In the genomic region with DNA sequence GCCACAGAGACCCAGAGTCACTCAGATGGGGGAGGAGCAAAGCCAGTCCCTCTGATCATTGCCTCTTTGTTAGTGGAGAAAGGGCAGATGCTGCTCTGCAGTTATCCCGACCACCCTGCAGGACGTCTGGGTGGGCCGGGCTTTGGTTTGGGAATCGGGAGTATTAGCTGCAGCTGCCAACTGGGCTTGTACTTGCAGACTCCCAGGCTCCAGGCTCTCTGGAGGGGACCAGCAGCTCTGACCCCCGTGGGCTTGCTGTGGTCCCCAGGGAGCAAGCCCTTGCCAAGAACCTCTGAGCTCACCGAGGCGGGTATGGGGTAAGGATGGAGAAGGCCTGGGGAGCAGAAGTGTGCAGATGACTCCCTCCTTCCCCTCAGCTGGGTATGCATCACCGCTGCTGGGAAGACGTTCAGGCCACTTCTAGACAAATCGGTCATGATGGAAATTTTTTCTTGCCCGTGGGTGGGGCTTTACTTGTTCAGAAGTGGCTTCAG, we compare ENCODE assay signal across 8 cellular contexts.
A peak's percentile ranks its signal among the peaks of the same experiment; 100 is the strongest.
DNase-seq lines count a peak whose midpoint lies in the region; ATAC-seq lines count a peak whose summit lies in the region.

No MANE protein-coding gene starts in this region.

- no peaks in the 10 kb centered on the region for H3K9me3 ChIP-seq in iPS-18c (ENCODE audit: control insufficient read depth, insufficient read depth, low read length)

- peak overlapping the region; percentile 11; the same call in 1 of the 2 replicates for H3K4me3 ChIP-seq in iPS-18c (ENCODE audit: insufficient read depth, low read depth, low read length)

- DNase-seq in activated CD4-positive, CD25-positive, alpha-beta regulatory T cell treated with anti-CD3 and anti-CD28 coated beads, Interleukin-2, amount 50 U/mL, for 72 hours, result no peak
- peak; percentile 36 for DNase-seq in activated T-cell treated with anti-CD3 and anti-CD28 coated beads for 4 hours
- peak; percentile 34 for DNase-seq in stimulated activated CD8-positive, alpha-beta memory T cell treated with anti-CD3 and anti-CD28 coated beads, Interleukin-4, amount 100 ng/mL, for 24 hours (ENCODE audit: low read depth)
- DNase-seq in germinal center (ENCODE audit: low spot score), result no peak

- ATAC-seq in activated CD4-positive, CD25-positive, alpha-beta regulatory T cell treated with anti-CD3 and anti-CD28 coated beads, Interleukin-2, amount 50 U/mL, for 24 hours, result peak; percentile 72 to 83
- ATAC-seq in HG02870 (IDR thresholded peaks at IDR 0.05; ENCODE audit: unreplicated experiment) (no peak), HG03175 (IDR thresholded peaks at IDR 0.05; ENCODE audit: unreplicated experiment) (no peak)

Comparison
In these comparisons a context has a peak if more than half of its experiments do, and no peak if none do; other contexts are left out.
1. ATAC-seq: peak in activated CD4-positive, CD25-positive, alpha-beta regulatory T cell treated with anti-CD3 and anti-CD28 coated beads, Interleukin-2, amount 50 U/mL, for 24 hours (2 of 2); none in HG02870 (single experiment) and HG03175 (single experiment).
2. DNase-seq: peak in activated T-cell treated with anti-CD3 and anti-CD28 coated beads for 4 hours (single experiment) and stimulated activated CD8-positive, alpha-beta memory T cell treated with anti-CD3 and anti-CD28 coated beads, Interleukin-4, amount 100 ng/mL, for 24 hours (single experiment); none in activated CD4-positive, CD25-positive, alpha-beta regulatory T cell treated with anti-CD3 and anti-CD28 coated beads, Interleukin-2, amount 50 U/mL, for 72 hours (single experiment) and germinal center (single experiment).